13 cellular contexts compared by ENCODE assay signal in genomic region chr21:29448766-29449165, GRCh38.
"Had no signal": no experiment of that assay in that cellular context is flagged by ENCODE, and none has a peak within 500 bp of the region (broad histone marks: within the 10 kb centered on the region; RNA-seq: fewer than 3 reads in every experiment).

No MANE protein-coding gene starts in this region.

- H3K4me3 ChIP-seq: heart left ventricle, tibial artery had no signal

- H3K27me3 Mint-ChIP-seq: dendritic cell treated with granulocyte-macrophage colony-stimulating factor and Interleukin-4, amounts not matched to agents 40 ng/mL and 50 ng/mL, for 4 days; stimulated activated memory B cell treated with anti-CD40 and anti-IgM and Interleukin-4, amounts not matched to agents 10 μg/mL and 1 μg/mL and 100 μg/mL, for 72 hours had no signal

- ATAC-seq: stimulated activated memory B cell treated with anti-CD40 and anti-IgM and Interleukin-4, amounts not matched to agents 10 μg/mL and 1 μg/mL and 100 μg/mL, for 72 hours had no signal

- H3K4me1 ChIP-seq: tibial artery had no signal

- H3K4me3 Mint-ChIP-seq: dendritic cell treated with granulocyte-macrophage colony-stimulating factor and Interleukin-4, amounts not matched to agents 40 ng/mL and 50 ng/mL, for 4 days; nephron; stimulated activated memory B cell treated with anti-CD40 and anti-IgM and Interleukin-4, amounts not matched to agents 10 μg/mL and 1 μg/mL and 100 μg/mL, for 72 hours had no signal

- H3K4me1 Mint-ChIP-seq: nephron had no signal

- H3K27me3 ChIP-seq: heart left ventricle, tibial artery had no signal

- H3K36me3 ChIP-seq: heart left ventricle had no signal

- H3K27ac Mint-ChIP-seq: dendritic cell treated with granulocyte-macrophage colony-stimulating factor and Interleukin-4, amounts not matched to agents 40 ng/mL and 50 ng/mL, for 4 days; nephron; stimulated activated memory B cell treated with anti-CD40 and anti-IgM and Interleukin-4, amounts not matched to agents 10 μg/mL and 1 μg/mL and 100 μg/mL, for 72 hours had no signal

- H3K27ac ChIP-seq: epithelial cell of prostate, tibial artery had no signal

- DNase-seq: activated CD4-positive, alpha-beta T cell treated with anti-CD3 and anti-CD28 coated beads, Interleukin-2, amount 50 U/mL, for 48 hours; activated CD8-positive, alpha-beta memory T cell treated with anti-CD3 and anti-CD28 coated beads, Interleukin-2, amount 50 U/mL, for 4 hours; heart left ventricle; mesendoderm; nucleus accumbens; posterior cingulate gyrus; retina; stimulated activated CD4-positive, alpha-beta T cell treated with anti-CD3 and anti-CD28 coated beads, Interleukin-2, amount 100 ng/mL, for 48 hours; tibial artery had no signal
